8 cellular contexts compared by ENCODE assay signal in genomic region chr13:106471957-106472543, GRCh38.
DNase-seq lines count a peak whose midpoint lies in the region; ATAC-seq, FAIRE-seq and TF ChIP-seq lines count a peak whose summit lies in the region.

No MANE protein-coding gene starts in this region.

- DNase-seq in DMS53 (lab: John Stamatoyannopoulos, UW) (peak; percentile 55), K562 (ENCODE audit: extremely low read depth in 1 of 4, low spot score in 3 of 4) (peak in 3 of 4 experiments; percentile 5 to 10 (median 8)), lower lobe of right lung (no peak), MV-4-11 (lab: John Stamatoyannopoulos, UW) (no peak), NCI-H2029 treated with DMSO at 0.1 percent for 48 hours (lab: John Stamatoyannopoulos, UW) (no peak), occipital lobe (lab: John Stamatoyannopoulos, UW) (no peak), NCI-H1417 (lab: John Stamatoyannopoulos, UW) (no peak)

- ATAC-seq in HG03432 (IDR thresholded peaks at IDR 0.05; ENCODE audit: unreplicated experiment) (peak; percentile 85), K562 (no peak), lower lobe of right lung (peak; percentile 71 to 75)

- no peak overlapping the region for H3K4me2 ChIP-seq in K562 (ENCODE audit: insufficient read depth, low read length)

- intact Hi-C loops in K562 (cut with micrococcal nuclease) (no loop called here), lower lobe of right lung (cut with DNase I) (no loop called here)

- H3K4me1 ChIP-seq in K562 (replicated peaks in 1 of 2; ENCODE audit: control insufficient read depth in 2 of 2, insufficient read depth in 2 of 2, low read length in 2 of 2) (no peaks in the 10 kb centered on the region), lower lobe of right lung (no peaks in the 10 kb centered on the region)

- no peak overlapping the region; a peak in 1 of 4 replicates for H3K9ac ChIP-seq in K562 (ENCODE audit: insufficient read depth in 1 of 2, low read depth in 2 of 2, low read length in 2 of 2)

- H3K27ac ChIP-seq in K562 (ENCODE audit: extremely low read depth, low read depth, low read length), result no peak overlapping the region
- no peak overlapping the region for H3K27ac ChIP-seq in lower lobe of right lung

- no peaks in the 10 kb centered on the region for H3K9me1 ChIP-seq in K562 (ENCODE audit: control insufficient read depth, insufficient read depth, low read length)

- POLR2A ChIA-PET in K562 (lab: Yijun Ruan, JAX), result no interaction called here

- H3K4me3 ChIP-seq in K562, result no peak overlapping the region
- H3K4me3 ChIP-seq in lower lobe of right lung, result peak overlapping the region; percentile 18

- H3K9me3 ChIP-seq in K562 (replicated peaks; ENCODE audit: control insufficient read depth, insufficient read depth, low read depth, low read length), result no peaks in the 10 kb centered on the region
- no peaks in the 10 kb centered on the region for H3K9me3 ChIP-seq in lower lobe of right lung

- no peak for TF ChIP-seq EP300 in K562 (IDR thresholded peaks at IDR 0.05; ENCODE audit: low read length)

- in situ Hi-C loops in K562 (cut with MboI), result no loop called here

- no peaks in the 10 kb centered on the region for H3K79me2 ChIP-seq in K562 (ENCODE audit: control insufficient read depth, insufficient read depth, low read length)

- H2AFZ ChIP-seq in K562 (ENCODE audit: low read depth, low read length), result no peak overlapping the region

- H3K27me3 ChIP-seq in K562 (ENCODE audit: control insufficient read depth in 2 of 2, insufficient read depth in 2 of 2, low read length in 2 of 2) (peaks cover 0 to 43% of the 10 kb centered on the region in 2 experiments; a peak in 4 of 5 replicates), lower lobe of right lung (ENCODE audit: low read depth) (no peaks in the 10 kb centered on the region)

- FAIRE-seq in K562 (lab: Jason Lieb, UNC), result no peak

- no peak for TF ChIP-seq CTCF in K562 (IDR thresholded peaks at IDR 0.05 in 2 of 3, conservative IDR thresholded peaks at IDR 0.05 in 1 of 3; ENCODE audit: insufficient read depth in 2 of 3, low read depth in 1 of 3, low read length in 3 of 3)
- no peak for TF ChIP-seq CTCF in lower lobe of right lung (IDR thresholded peaks at IDR 0.05)

- WGBS in K562 (ENCODE audit: insufficient coverage, low coverage, missing lambda C conversion rate), result 0% methylated on average over 12 of the region's 16 CpGs

- H4K20me1 ChIP-seq in K562 (replicated peaks; ENCODE audit: control insufficient read depth, insufficient read depth, low read length), result no peaks in the 10 kb centered on the region

- no peaks in the 10 kb centered on the region for H3K36me3 ChIP-seq in K562 (ENCODE audit: control insufficient read depth, insufficient read depth, low read length)
- no peaks in the 10 kb centered on the region for H3K36me3 ChIP-seq in lower lobe of right lung

- TF ChIP-seq RAD21 in K562 (CRISPR knock-in tag; conservative IDR thresholded peaks at IDR 0.05 in 1 of 2, IDR thresholded peaks at IDR 0.05 in 1 of 2), result no peak

- TF ChIP-seq POLR2A in K562 (conservative IDR thresholded peaks at IDR 0.05), result no peak

- CTCF ChIA-PET in K562 (lab: Yijun Ruan, JAX; ENCODE audit: low intra/inter-chr PET ratio), result no interaction called here

- no TSS peak for BruUV-seq in K562 (replicated peaks; lab: Mats Ljungman, UMichigan)

TF ChIP-seq in K562, 482 proteins besides CTCF, POLR2A, EP300 and RAD21:
- TF ChIP-seq TCFL5 (CRISPR knock-in tag; conservative IDR thresholded peaks at IDR 0.05), result no peak
- no peak for TF ChIP-seq ZNF511 (CRISPR knock-in tag; IDR thresholded peaks at IDR 0.05)
- no peak for TF ChIP-seq NCOA6 (IDR thresholded peaks at IDR 0.05)
- no peak for TF ChIP-seq HINFP (tag; conservative IDR thresholded peaks at IDR 0.05; ENCODE audit: low read depth)
- TF ChIP-seq CTBP1 (IDR thresholded peaks at IDR 0.05; ENCODE audit: borderline replicate concordance), result no peak
- no peak for TF ChIP-seq TOE1 (IDR thresholded peaks at IDR 0.05; ENCODE audit: borderline replicate concordance)
- no peak for TF ChIP-seq TOE1 (CRISPR knock-in tag; IDR thresholded peaks at IDR 0.05; ENCODE audit: borderline replicate concordance, low read depth)
- no peak for TF ChIP-seq TCF7 (IDR thresholded peaks at IDR 0.05; ENCODE audit: borderline replicate concordance)
- no peak for TF ChIP-seq AFF1 (IDR thresholded peaks at IDR 0.05; ENCODE audit: low read depth in 1 of 2, partially characterized antibody in 2 of 2)
- no peak for TF ChIP-seq FOXO4 (CRISPR knock-in tag; IDR thresholded peaks at IDR 0.05)

Comparison
In these comparisons a context has a peak if more than half of its experiments do, and no peak if none do; other contexts are left out.
1. DNase-seq: peak in DMS53 (single experiment) and K562 (3 of 4); none in lower lobe of right lung (single experiment), MV-4-11 (single experiment), NCI-H2029 treated with DMSO at 0.1 percent for 48 hours (single experiment), occipital lobe (single experiment) and NCI-H1417 (0 of 3).